Comparison of ENCODE assay signal across 15 cellular contexts in the genomic region with DNA sequence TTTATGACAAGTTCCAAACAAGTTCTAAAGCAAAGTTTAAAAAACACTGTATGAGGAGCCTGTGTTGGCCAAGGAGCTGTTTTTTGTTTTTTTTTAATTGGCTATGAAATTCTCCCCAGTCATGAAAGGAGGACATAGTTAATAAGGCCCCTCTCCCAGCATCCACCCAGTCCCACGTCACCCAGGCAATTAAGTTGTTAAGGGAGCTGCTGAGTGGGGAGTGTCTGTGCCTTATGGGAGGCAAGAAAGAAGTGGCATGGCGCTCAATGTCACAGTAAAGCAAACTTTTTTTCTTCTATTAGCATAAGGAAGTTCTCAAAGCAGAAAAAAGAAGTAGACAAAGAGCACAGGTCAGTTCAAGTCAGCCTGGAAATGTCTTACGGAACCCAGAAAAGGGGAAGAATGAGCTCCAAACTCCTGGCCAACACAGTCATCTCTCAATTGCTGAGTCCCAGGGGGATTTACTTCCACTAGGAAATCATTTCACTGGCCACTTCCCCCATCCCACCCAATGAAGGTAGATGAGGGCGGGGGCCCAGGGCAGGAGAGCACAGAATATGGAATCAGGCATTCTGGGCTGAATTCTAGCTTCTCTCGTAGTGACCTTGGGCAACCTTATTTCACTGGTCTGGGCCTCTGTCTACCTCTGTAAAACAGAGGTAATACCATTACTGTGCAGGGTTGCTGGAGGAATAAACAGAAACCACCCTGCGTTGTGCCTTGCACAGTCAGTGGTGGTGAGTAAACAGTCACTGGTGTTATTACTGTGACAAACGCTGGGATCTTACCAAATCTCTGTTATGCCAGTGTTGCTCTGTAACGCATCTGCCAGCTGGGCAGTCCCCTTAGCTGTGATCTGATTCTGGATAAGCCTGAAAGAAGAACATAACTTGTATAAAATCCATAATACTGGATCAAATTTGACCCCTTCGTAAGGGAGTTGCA. TPM values are rescaled to one million over a fixed set of nuclear protein-coding genes. Genes with fewer than 3 reads are reported as not detected.
DNase-seq lines count a peak whose midpoint lies in the region; ATAC-seq, FAIRE-seq and TF ChIP-seq lines count a peak whose summit lies in the region.
"Had no signal": no experiment of that assay in that cellular context is flagged by ENCODE, and none has a peak within 500 bp of the region (broad histone marks: within the 10 kb centered on the region; RNA-seq: fewer than 3 reads in every experiment).

No MANE protein-coding gene starts in this region.

- TF ChIP-seq EP300 in HepG2 (IDR thresholded peaks at IDR 0.05; ENCODE audit: low read depth in 2 of 2, low read length in 2 of 2), result no peak
- no peak for TF ChIP-seq EP300 in HepG2 (CRISPR knock-in tag; IDR thresholded peaks at IDR 0.05; ENCODE audit: borderline replicate concordance)

- TF ChIP-seq RAD21 in liver (IDR thresholded peaks at IDR 0.05) (no peak), HepG2 (CRISPR knock-in tag; IDR thresholded peaks at IDR 0.05) (no peak)

- H3K36me3 Mint-ChIP-seq in naive B cell, result peaks cover 3 to 33% of the 10 kb centered on the region in 2 donors
- peaks cover 11 to 92% (median 22%) of the 10 kb centered on the region in 3 donors for H3K36me3 Mint-ChIP-seq in CD8-positive, alpha-beta memory T cell

- CTCF ChIA-PET in HepG2 (lab: Yijun Ruan, JAX; ENCODE audit: low intra/inter-chr PET ratio, low total read pairs), result no interaction called here
- CTCF ChIA-PET in CD8-positive, alpha-beta memory T cell (lab: Charles Lee), result no interaction called here

- WGBS in liver, result 54% methylated on average over 9 of the region's 9 CpGs
- 93% methylated on average over 9 of the region's 9 CpGs for WGBS in HepG2 (ENCODE audit: low lambda C conversion rate)

- peak overlapping the region in 3 of 8 donors; percentile 16 to 31 (median 19) for H3K4me3 Mint-ChIP-seq in naive B cell
- no peak overlapping the region for H3K4me3 Mint-ChIP-seq in CD8-positive, alpha-beta memory T cell

- H3K4me3 ChIP-seq in liver (ENCODE audit: low read depth in 1 of 3, low read length in 3 of 3), result no peak overlapping the region
- H3K4me3 ChIP-seq in HepG2 (replicated peaks in 1 of 3; ENCODE audit: insufficient read depth in 1 of 3, low read depth in 2 of 3, low read length in 3 of 3), result no peak overlapping the region
- H3K4me3 ChIP-seq in CD8-positive, alpha-beta memory T cell (ENCODE audit: low read length), result no peak overlapping the region
- H3K4me3 ChIP-seq: coronary artery, esophagus squamous epithelium, lung had no signal

- no peaks in the 10 kb centered on the region for H3K9me3 ChIP-seq in liver (ENCODE audit: control insufficient read depth in 4 of 4, low read length in 3 of 4)
- no peaks in the 10 kb centered on the region for H3K9me3 ChIP-seq in HepG2 (ENCODE audit: low read length)
- no peaks in the 10 kb centered on the region for H3K9me3 ChIP-seq in CD8-positive, alpha-beta memory T cell (ENCODE audit: low read length)
- H3K9me3 ChIP-seq: esophagus squamous epithelium had no signal

- H4K20me1 ChIP-seq in HepG2 (ENCODE audit: insufficient read depth, low read length), result no peaks in the 10 kb centered on the region

- H3K27me3 ChIP-seq in liver (ENCODE audit: control insufficient read depth in 4 of 4, insufficient read depth in 4 of 4, low read length in 3 of 4) (no peaks in the 10 kb centered on the region), HepG2 (ENCODE audit: control insufficient read depth in 1 of 2, insufficient read depth in 2 of 2, low read length in 2 of 2) (no peaks in the 10 kb centered on the region)
- no peaks in the 10 kb centered on the region for H3K27me3 ChIP-seq in CD8-positive, alpha-beta memory T cell (ENCODE audit: insufficient read depth, low read length, poor library complexity, severe bottlenecking)
- H3K27me3 ChIP-seq: esophagus squamous epithelium had no signal

- TF ChIP-seq POLR2A in HepG2 (IDR thresholded peaks at IDR 0.05; ENCODE audit: insufficient read depth in 1 of 2, low read depth in 2 of 2, low read length in 2 of 2), result no peak

- POLR2A ChIA-PET in HepG2 (lab: Yijun Ruan, JAX), result no interaction called here
- POLR2A ChIA-PET in CD8-positive, alpha-beta memory T cell (lab: Charles Lee), result no interaction called here

- H3K9ac ChIP-seq in liver (ENCODE audit: low read depth in 1 of 2, low read length in 2 of 2) (no peak overlapping the region), HepG2 (ENCODE audit: insufficient read depth, low read depth, low read length) (no peak overlapping the region)

- no peaks in the 10 kb centered on the region for H3K27me3 Mint-ChIP-seq in naive B cell
- no peaks in the 10 kb centered on the region for H3K27me3 Mint-ChIP-seq in CD8-positive, alpha-beta memory T cell

- no peak for TF ChIP-seq CTCF in liver (IDR thresholded peaks at IDR 0.05; ENCODE audit: low read depth, low read length, missing input control)
- no peak for TF ChIP-seq CTCF in HepG2 (CRISPR knock-in tag; IDR thresholded peaks at IDR 0.05)
- TF ChIP-seq CTCF in VCaP (conservative IDR thresholded peaks at IDR 0.05), result no peak

- H3K27ac Mint-ChIP-seq in naive B cell, result peak overlapping the region in 5 of 6 donors; percentile 53 to 74 (median 61)
- peak overlapping the region in 2 of 8 donors; percentile 42 to 51 for H3K27ac Mint-ChIP-seq in CD8-positive, alpha-beta memory T cell

- H3K9me3 Mint-ChIP-seq in naive B cell, result no peaks in the 10 kb centered on the region
- peaks cover 0 to 1% (median 0%) of the 10 kb centered on the region in 5 donors for H3K9me3 Mint-ChIP-seq in CD8-positive, alpha-beta memory T cell

- H3K36me3 ChIP-seq in liver (ENCODE audit: control insufficient read depth in 4 of 4, insufficient read depth in 3 of 4, low read depth in 1 of 4, low read length in 3 of 4) (no peaks in the 10 kb centered on the region), HepG2 (replicated peaks in 1 of 2; ENCODE audit: control insufficient read depth in 1 of 2, insufficient read depth in 2 of 2, low read length in 2 of 2) (no peaks in the 10 kb centered on the region)
- H3K36me3 ChIP-seq in CD8-positive, alpha-beta memory T cell (ENCODE audit: insufficient read depth, low read length), result peaks cover 5% of the 10 kb centered on the region

- H3K4me1 Mint-ChIP-seq in naive B cell, result peaks cover 45 to 69% (median 50%) of the 10 kb centered on the region in 3 donors
- no peaks in the 10 kb centered on the region for H3K4me1 Mint-ChIP-seq in CD8-positive, alpha-beta memory T cell

- no peaks in the 10 kb centered on the region for H3K79me2 ChIP-seq in HepG2 (ENCODE audit: insufficient read depth, low read length)

- H3K4me1 ChIP-seq in liver (ENCODE audit: control insufficient read depth in 4 of 4, insufficient read depth in 4 of 4, low read length in 3 of 4) (peaks cover 10 to 53% (median 31%) of the 10 kb centered on the region in 4 donors), HepG2 (ENCODE audit: insufficient read depth, low read length) (no peaks in the 10 kb centered on the region)
- H3K4me1 ChIP-seq in CD8-positive, alpha-beta memory T cell (ENCODE audit: insufficient read depth, low read length), result no peaks in the 10 kb centered on the region

- ATAC-seq in HepG2 (no peak), naive B cell (ENCODE audit: low read depth in 2 of 2) (no peak), HG03280 (IDR thresholded peaks at IDR 0.05; ENCODE audit: unreplicated experiment) (no peak)

- H2AFZ ChIP-seq in HepG2 (ENCODE audit: low read length), result no peak overlapping the region

- no TSS peak for BruUV-seq in HepG2 (replicated peaks; lab: Mats Ljungman, UMichigan)

- H3K27ac ChIP-seq in liver (ENCODE audit: low read depth in 1 of 2, low read length in 2 of 2) (peak overlapping the region; percentile 5 to 32), HepG2 (ENCODE audit: extremely low read length, insufficient read depth, low read length) (no peak overlapping the region), VCaP (peak overlapping the region; percentile 62)
- H3K27ac ChIP-seq in CD8-positive, alpha-beta memory T cell (ENCODE audit: low read depth, low read length), result no peak overlapping the region
- H3K27ac ChIP-seq: coronary artery had no signal

- FAIRE-seq in HepG2 (lab: Jason Lieb, UNC), result no peak

- no peak overlapping the region for H3K4me2 ChIP-seq in HepG2 (ENCODE audit: low read depth, low read length)

- DNase-seq in HepG2 (ENCODE audit: low spot score) (no peak), naive B cell (no peak), cerebellar cortex (ENCODE audit: low spot score) (no peak), NCI-H128 (lab: John Stamatoyannopoulos, UW; ENCODE audit: unreplicated experiment) (no peak)
- DNase-seq in CD8-positive, alpha-beta memory T cell, result no peak
- DNase-seq: activated CD4-positive, CD25-positive, alpha-beta regulatory T cell treated with anti-CD3 and anti-CD28 coated beads, Interleukin-2, amount 50 U/mL, for 72 hours; activated T-cell treated with anti-CD3 and anti-CD28 coated beads, Interleukin-2, amount 50 U/mL, for 48 hours; esophagus squamous epithelium; NCI-H1930; occipital lobe had no signal

- in situ Hi-C loops in HepG2 (cut with HindIII; ENCODE audit: extremely low pct_ligation_motif_present, low pct_unique_long_range_greater_than_20kb), result no loop called here

- intact Hi-C loops in HepG2 (cut with micrococcal nuclease; ENCODE audit: unreplicated experiment), result no loop called here

RNA-seq across cellular contexts. Expression of a gene that starts 49.7 kb away (rescaled TPM):
- total RNA-seq in liver (1 to 10 TPM; 2.1 to 3.5 TPM), HepG2 (2016; rRNA removed; fragmentation: Illumina TruSeq; extraction: Trizol) (2.9 TPM in 2 replicates)
- polyA plus RNA-seq in liver (1 to 10 TPM; 1.7 to 1.8 TPM), HepG2 (2011; rRNA removed) (1.7 and 1.9 TPM in 2 replicates), naive B cell (ENCODE audit: low read depth in 6 of 6) (10 to 100 TPM in 2 of 6 donors, 1 to 10 TPM in 4; 7.0 to 16.8 (median 8.6) TPM)
- total RNA-seq in HepG2 (2016; cell fraction: cytosol; rRNA removed; fragmentation: Illumina TruSeq; extraction: Trizol; ENCODE audit: low read depth), result 1.6 and 1.8 TPM in 2 replicates
- total RNA-seq in HepG2 (2016; cell fraction: insoluble cytoplasmic fraction; rRNA removed; fragmentation: Illumina TruSeq; extraction: Trizol), result 2.4 and 2.6 TPM in 2 replicates
- 1.7 and 3.3 TPM in 2 replicates for total RNA-seq in HepG2 (2016; cell fraction: membrane; rRNA removed; fragmentation: Illumina TruSeq; extraction: Trizol)
- total RNA-seq in HepG2 (2016; cell fraction: nucleus; rRNA removed; fragmentation: Illumina TruSeq; extraction: Trizol), result 4.8 and 4.9 TPM in 2 replicates
- polyA plus RNA-seq in HepG2 (2011; cell fraction: cytosol; rRNA removed), result 1.1 and 1.4 TPM in 2 replicates
- 4.1 and 4.3 TPM in 2 replicates for polyA plus RNA-seq in HepG2 (2011; cell fraction: nucleus; rRNA removed)
- polyA plus RNA-seq in HepG2 (2012), result 0.91 and 1.1 TPM in 2 replicates
- 0.54 and 0.55 TPM in 2 replicates for polyA plus RNA-seq in HepG2 (2016; cell fraction: cytosol; fragmentation: Illumina TruSeq; extraction: Trizol; ENCODE audit: low read depth)
- polyA plus RNA-seq in HepG2 (2016; cell fraction: insoluble cytoplasmic fraction; fragmentation: Illumina TruSeq; extraction: Trizol; ENCODE audit: low read depth), result 2.1 and 3.1 TPM in 2 replicates
- 1.2 TPM in 2 replicates for polyA plus RNA-seq in HepG2 (2016; cell fraction: membrane; fragmentation: Illumina TruSeq; extraction: Trizol; ENCODE audit: low read depth)
- 6.7 and 7.0 TPM in 2 replicates for polyA plus RNA-seq in HepG2 (2016; cell fraction: nucleus; fragmentation: Illumina TruSeq; extraction: Trizol; ENCODE audit: insufficient read depth, low read depth)
- 4.2 and 9.5 TPM in 2 replicates for polyA minus RNA-seq in HepG2 (2011; rRNA and poly(A)+ RNA removed; ENCODE audit: low replicate concordance)
- polyA minus RNA-seq in HepG2 (2011; cell fraction: cytosol; rRNA and poly(A)+ RNA removed), result 0.97 and 1.1 TPM in 2 replicates
- 4.5 and 5.7 TPM in 2 replicates for polyA minus RNA-seq in HepG2 (2011; cell fraction: nucleus; rRNA and poly(A)+ RNA removed)
- 1 to 10 TPM; 8.4 to 8.8 TPM for total RNA-seq in CD8-positive, alpha-beta memory T cell
- 8.8 TPM for polyA plus RNA-seq in CD8-positive, alpha-beta memory T cell

Comparison
In these comparisons a context has a peak if more than half of its experiments do, and no peak if none do; other contexts are left out.
1. H3K27ac ChIP-seq: peak in liver (2 of 2) and VCaP (single experiment); none in HepG2 (single experiment) and CD8-positive, alpha-beta memory T cell (single experiment).